ENCODE assay signal across 13 cellular contexts in genomic region chr2:48357351-48357750, GRCh38. TPM values are rescaled to one million over a fixed set of nuclear protein-coding genes. Genes with fewer than 3 reads are reported as not detected.
DNase-seq lines count a peak whose midpoint lies in the region; ATAC-seq and TF ChIP-seq lines count a peak whose summit lies in the region.
"Had no signal": no experiment of that assay in that cellular context is flagged by ENCODE, and none has a peak within 500 bp of the region (broad histone marks: within the 10 kb centered on the region; RNA-seq: fewer than 3 reads in every experiment).

No MANE protein-coding gene starts in this region.

- no peaks in the 10 kb centered on the region for H3K9me3 ChIP-seq in CD4-positive, alpha-beta memory T cell (ENCODE audit: control insufficient read depth in 1 of 2, low read length in 2 of 2)
- H3K9me3 ChIP-seq in naive thymus-derived CD4-positive, alpha-beta T cell (ENCODE audit: control insufficient read depth in 2 of 3, low read length in 3 of 3), result no peaks in the 10 kb centered on the region
- no peaks in the 10 kb centered on the region for H3K9me3 ChIP-seq in testis
- H3K9me3 ChIP-seq: SJCRH30 had no signal

- POLR2A ChIA-PET in CD4-positive, alpha-beta memory T cell (lab: Charles Lee; ENCODE audit: partially characterized antibody), result interaction anchor here (0.7 to 1.5 kb wide), 2 partner anchors 24 to 141 kb away, joined by 3 to 4 read pairs; no protein-coding TSS in a partner anchor
- POLR2A ChIA-PET in activated CD8-positive, alpha-beta T cell treated with anti-CD3 and anti-CD28 coated beads for 36 hours (lab: Charles Lee), result interaction anchor here (0.8 kb wide), 1 partner anchor 62 kb away, joined by 3 read pairs; no protein-coding TSS in a partner anchor
- POLR2A ChIA-PET in naive thymus-derived CD4-positive, alpha-beta T cell (lab: Charles Lee), result no interaction called here

- H3K36me3 ChIP-seq in CD4-positive, alpha-beta memory T cell (ENCODE audit: insufficient read depth, low read length), result peaks cover 4% of the 10 kb centered on the region
- peaks cover 0 to 5% (median under 1%) of the 10 kb centered on the region in 3 experiments for H3K36me3 ChIP-seq in naive thymus-derived CD4-positive, alpha-beta T cell (ENCODE audit: control insufficient read depth in 2 of 3, insufficient read depth in 3 of 3, low read length in 3 of 3)
- H3K36me3 ChIP-seq in testis (ENCODE audit: low read depth, missing control alignments), result no peaks in the 10 kb centered on the region

- H3K4me1 Mint-ChIP-seq in CD4-positive, alpha-beta memory T cell, result peaks cover 47 to 62% (median 55%) of the 10 kb centered on the region in 4 donors
- peaks cover 63% of the 10 kb centered on the region for H3K4me1 Mint-ChIP-seq in activated CD8-positive, alpha-beta T cell treated with anti-CD3 and anti-CD28 coated beads for 36 hours (ENCODE audit: low read depth)
- peaks cover 41 to 72% (median 61%) of the 10 kb centered on the region in 7 donors for H3K4me1 Mint-ChIP-seq in naive thymus-derived CD4-positive, alpha-beta T cell

- no peaks in the 10 kb centered on the region for H3K27me3 Mint-ChIP-seq in CD4-positive, alpha-beta memory T cell
- no peaks in the 10 kb centered on the region for H3K27me3 Mint-ChIP-seq in activated CD8-positive, alpha-beta T cell treated with anti-CD3 and anti-CD28 coated beads for 36 hours
- H3K27me3 Mint-ChIP-seq in naive thymus-derived CD4-positive, alpha-beta T cell, result no peaks in the 10 kb centered on the region
- H3K27me3 Mint-ChIP-seq: dendritic cell treated with granulocyte-macrophage colony-stimulating factor and Interleukin-4, amounts not matched to agents 40 ng/mL and 50 ng/mL, for 4 days had no signal

- peaks cover 0 to 2% (median 0%) of the 10 kb centered on the region in 8 donors for H3K9me3 Mint-ChIP-seq in CD4-positive, alpha-beta memory T cell
- H3K9me3 Mint-ChIP-seq in activated CD8-positive, alpha-beta T cell treated with anti-CD3 and anti-CD28 coated beads for 36 hours, result peaks cover 8% of the 10 kb centered on the region
- H3K9me3 Mint-ChIP-seq in naive thymus-derived CD4-positive, alpha-beta T cell, result peaks cover 0 to 8% (median 1%) of the 10 kb centered on the region in 11 donors
- H3K9me3 Mint-ChIP-seq: dendritic cell treated with granulocyte-macrophage colony-stimulating factor and Interleukin-4, amounts not matched to agents 40 ng/mL and 50 ng/mL, for 4 days had no signal

- intact Hi-C loops in CD4-positive, alpha-beta memory T cell (cut with micrococcal nuclease), result loop anchor here (1.0 kb wide), 1 partner anchor 13 kb away; no protein-coding TSS in a partner anchor
- intact Hi-C loops in activated CD8-positive, alpha-beta T cell treated with anti-CD3 and anti-CD28 coated beads for 36 hours (cut with micrococcal nuclease), result no loop called here
- intact Hi-C loops in naive thymus-derived CD4-positive, alpha-beta T cell (cut with micrococcal nuclease), result loop anchor here (1.0 to 2.0 kb wide), 6 partner anchors 13 to 451 kb away; partner anchors contain the start of gene FBXO11 (in 1 of the 2)
- intact Hi-C loops in testis (cut with DNase I; ENCODE audit: low total_unique reads), result no loop called here

- WGBS in testis, 2 donors, result 84 to 85% methylated on average over 8 of the region's 8 CpGs

- TF ChIP-seq POLR2A in testis (IDR thresholded peaks at IDR 0.05), result no peak

- peak overlapping the region; percentile 90 to 97 (median 95) for H3K27ac Mint-ChIP-seq in CD4-positive, alpha-beta memory T cell
- peak overlapping the region; percentile 99 for H3K27ac Mint-ChIP-seq in activated CD8-positive, alpha-beta T cell treated with anti-CD3 and anti-CD28 coated beads for 36 hours
- H3K27ac Mint-ChIP-seq in naive thymus-derived CD4-positive, alpha-beta T cell, result peak overlapping the region; percentile 84 to 97 (median 95)
- H3K27ac Mint-ChIP-seq: dendritic cell treated with granulocyte-macrophage colony-stimulating factor and Interleukin-4, amounts not matched to agents 40 ng/mL and 50 ng/mL, for 4 days had no signal

- CTCF ChIA-PET in CD4-positive, alpha-beta memory T cell (lab: Charles Lee; ENCODE audit: partially characterized antibody), result interaction anchor here (0.9 kb wide), 1 partner anchor 11 kb away, joined by 3 read pairs; no protein-coding TSS in a partner anchor
- CTCF ChIA-PET in activated CD8-positive, alpha-beta T cell treated with anti-CD3 and anti-CD28 coated beads for 36 hours (lab: Charles Lee), result no interaction called here
- CTCF ChIA-PET in naive thymus-derived CD4-positive, alpha-beta T cell (lab: Charles Lee), result interaction anchor here (0.7 kb wide), 1 partner anchor 234 kb away, joined by 8 read pairs; no protein-coding TSS in a partner anchor

- no peaks in the 10 kb centered on the region for H3K27me3 ChIP-seq in CD4-positive, alpha-beta memory T cell (ENCODE audit: insufficient read depth, low read length)
- no peaks in the 10 kb centered on the region for H3K27me3 ChIP-seq in naive thymus-derived CD4-positive, alpha-beta T cell (ENCODE audit: control insufficient read depth in 2 of 2, insufficient read depth in 2 of 2, low read length in 2 of 2)
- no peaks in the 10 kb centered on the region for H3K27me3 ChIP-seq in testis
- H3K27me3 ChIP-seq: SJCRH30 had no signal

- no peak for DNase-seq in CD4-positive, alpha-beta memory T cell
- DNase-seq in activated CD8-positive, alpha-beta T cell treated with anti-CD3 and anti-CD28 coated beads for 36 hours, result peak; percentile 14
- DNase-seq in naive thymus-derived CD4-positive, alpha-beta T cell, result no peak
- DNase-seq in D341Med (ENCODE audit: low spot score) (no peak), testis (no peak), NCI-H2227 treated with DMSO at 0.1 percent for 48 hours (lab: John Stamatoyannopoulos, UW) (no peak)
- DNase-seq: COR-L47; NCI-H82; stimulated activated CD4-positive, alpha-beta T cell treated with anti-CD3 and anti-CD28 coated beads, Interleukin-4, amount 100 ng/mL, for 1 hour had no signal

- H3K27ac ChIP-seq in CD4-positive, alpha-beta memory T cell (ENCODE audit: low read depth, low read length), result peak overlapping the region; percentile 49
- peak overlapping the region; percentile 72 for H3K27ac ChIP-seq in naive thymus-derived CD4-positive, alpha-beta T cell (ENCODE audit: low read depth, low read length)
- no peak overlapping the region for H3K27ac ChIP-seq in testis
- H3K27ac ChIP-seq: SJCRH30 had no signal

- peak; percentile 7 for ATAC-seq in HG02642 (IDR thresholded peaks at IDR 0.05; ENCODE audit: poor library complexity, unreplicated experiment)
- peak; percentile 47 for ATAC-seq in activated CD8-positive, alpha-beta T cell treated with anti-CD3 and anti-CD28 coated beads for 36 hours
- peak; percentile 16 for ATAC-seq in naive thymus-derived CD4-positive, alpha-beta T cell
- ATAC-seq in GM19035 (IDR thresholded peaks at IDR 0.05; ENCODE audit: unreplicated experiment), result no peak

- no peak for TF ChIP-seq CTCF in activated CD8-positive, alpha-beta T cell treated with anti-CD3 and anti-CD28 coated beads for 36 hours (IDR thresholded peaks at IDR 0.05)
- no peak for TF ChIP-seq CTCF in testis (IDR thresholded peaks at IDR 0.05)

- H3K4me3 ChIP-seq in CD4-positive, alpha-beta memory T cell (ENCODE audit: low read length in 2 of 2), result peak overlapping the region in 1 of 2 donors; percentile 30
- peak overlapping the region; percentile 0 for H3K4me3 ChIP-seq in naive thymus-derived CD4-positive, alpha-beta T cell (ENCODE audit: low read length)
- H3K4me3 ChIP-seq in testis, result no peak overlapping the region
- H3K4me3 ChIP-seq: SJCRH30 had no signal

- peaks cover 15 to 35% of the 10 kb centered on the region in 2 donors for H3K36me3 Mint-ChIP-seq in CD4-positive, alpha-beta memory T cell
- peaks cover 54% of the 10 kb centered on the region for H3K36me3 Mint-ChIP-seq in activated CD8-positive, alpha-beta T cell treated with anti-CD3 and anti-CD28 coated beads for 36 hours (ENCODE audit: low read depth)
- peaks cover 0 to 34% (median 27%) of the 10 kb centered on the region in 5 donors for H3K36me3 Mint-ChIP-seq in naive thymus-derived CD4-positive, alpha-beta T cell

- H3K4me3 Mint-ChIP-seq in CD4-positive, alpha-beta memory T cell, result peak overlapping the region; percentile 67 to 86 (median 75)
- H3K4me3 Mint-ChIP-seq in activated CD8-positive, alpha-beta T cell treated with anti-CD3 and anti-CD28 coated beads for 36 hours, result peak overlapping the region; percentile 70
- peak overlapping the region; percentile 5 to 84 (median 72) for H3K4me3 Mint-ChIP-seq in naive thymus-derived CD4-positive, alpha-beta T cell
- H3K4me3 Mint-ChIP-seq: dendritic cell treated with granulocyte-macrophage colony-stimulating factor and Interleukin-4, amounts not matched to agents 40 ng/mL and 50 ng/mL, for 4 days had no signal

- peaks cover 70% of the 10 kb centered on the region for H3K4me1 ChIP-seq in CD4-positive, alpha-beta memory T cell (ENCODE audit: insufficient read depth, low read length)
- H3K4me1 ChIP-seq in naive thymus-derived CD4-positive, alpha-beta T cell (ENCODE audit: control insufficient read depth in 2 of 2, insufficient read depth in 2 of 2, low read length in 2 of 2), result peaks cover 15 to 45% of the 10 kb centered on the region in 2 donors
- H3K4me1 ChIP-seq in testis, result no peaks in the 10 kb centered on the region

RNA-seq across cellular contexts. Expression of gene FOXN2, which starts 42.9 kb away (rescaled TPM):
- total RNA-seq in CD4-positive, alpha-beta memory T cell, result 10 to 100 TPM; 60.4 to 67.3 TPM
- 10 to 100 TPM; 31.2 to 47.5 TPM for polyA plus RNA-seq in CD4-positive, alpha-beta memory T cell
- 10 to 100 TPM; 56.4 to 58.3 TPM for total RNA-seq in activated CD8-positive, alpha-beta T cell treated with anti-CD3 and anti-CD28 coated beads for 36 hours
- 10 to 100 TPM; 35.5 to 61.1 (median 52.2) TPM for total RNA-seq in naive thymus-derived CD4-positive, alpha-beta T cell
- 10 to 100 TPM; 36.2 to 39.8 TPM for polyA plus RNA-seq in naive thymus-derived CD4-positive, alpha-beta T cell
- 10 to 100 TPM; 25.6 to 25.7 TPM for total RNA-seq in testis
- 10.2 TPM for polyA plus RNA-seq in testis (ENCODE audit: insufficient read depth, low read depth, low replicate concordance)

Comparison
In these comparisons a context has a peak if more than half of its experiments do, and no peak if none do; other contexts are left out.
1. H3K27ac ChIP-seq: peak in CD4-positive, alpha-beta memory T cell (single experiment) and naive thymus-derived CD4-positive, alpha-beta T cell (single experiment); none in testis (0 of 2).
2. intact Hi-C loops: an anchor here in CD4-positive, alpha-beta memory T cell (1.0 kb wide) and naive thymus-derived CD4-positive, alpha-beta T cell (1.0 to 2.0 kb wide); none called in activated CD8-positive, alpha-beta T cell treated with anti-CD3 and anti-CD28 coated beads for 36 hours and testis.
3. Peak in every context shown above with its lines, with median percentiles within 50 percentile points of each other: H3K27ac Mint-ChIP-seq and H3K4me3 Mint-ChIP-seq.